In genomic region chr2:168583710-168584521, GRCh38 we compare ENCODE assay signal across 8 cellular contexts.
A peak's percentile ranks its signal among the peaks of the same experiment; 100 is the strongest.
DNase-seq lines count a peak whose midpoint lies in the region; ATAC-seq and TF ChIP-seq lines count a peak whose summit lies in the region.

No MANE protein-coding gene starts in this region.

- no peak overlapping the region for H3K4me3 Mint-ChIP-seq in dendritic cell treated with granulocyte-macrophage colony-stimulating factor and Interleukin-4, amounts not matched to agents 40 ng/mL and 50 ng/mL, for 4 days
- no peak overlapping the region for H3K4me3 Mint-ChIP-seq in CD14-positive monocyte

- no peak for TF ChIP-seq CTCF in CD14-positive monocyte (IDR thresholded peaks at IDR 0.05)

- peak overlapping the region; percentile 52 for H3K27ac Mint-ChIP-seq in dendritic cell treated with granulocyte-macrophage colony-stimulating factor and Interleukin-4, amounts not matched to agents 40 ng/mL and 50 ng/mL, for 4 days
- no peak overlapping the region for H3K27ac Mint-ChIP-seq in CD14-positive monocyte

- intact Hi-C loops in dendritic cell treated with granulocyte-macrophage colony-stimulating factor and Interleukin-4, amounts not matched to agents 40 ng/mL and 50 ng/mL, for 4 days (cut with micrococcal nuclease), result no loop called here
- intact Hi-C loops in CD14-positive monocyte (cut with micrococcal nuclease), result no loop called here

- no peak for ATAC-seq in GM19351 (IDR thresholded peaks at IDR 0.05; ENCODE audit: unreplicated experiment)
- no peak for ATAC-seq in HG03460 (IDR thresholded peaks at IDR 0.05; ENCODE audit: unreplicated experiment)

- peaks cover 75% of the 10 kb centered on the region for H3K4me1 Mint-ChIP-seq in dendritic cell treated with granulocyte-macrophage colony-stimulating factor and Interleukin-4, amounts not matched to agents 40 ng/mL and 50 ng/mL, for 4 days (ENCODE audit: low read depth)
- peaks cover 33% of the 10 kb centered on the region for H3K4me1 Mint-ChIP-seq in CD14-positive monocyte

- H3K36me3 Mint-ChIP-seq in dendritic cell treated with granulocyte-macrophage colony-stimulating factor and Interleukin-4, amounts not matched to agents 40 ng/mL and 50 ng/mL, for 4 days (ENCODE audit: low read depth), result peaks cover 18% of the 10 kb centered on the region
- H3K36me3 Mint-ChIP-seq in CD14-positive monocyte, result peaks cover 19 to 26% of the 10 kb centered on the region in 2 donors

- no peaks in the 10 kb centered on the region for H3K9me3 Mint-ChIP-seq in dendritic cell treated with granulocyte-macrophage colony-stimulating factor and Interleukin-4, amounts not matched to agents 40 ng/mL and 50 ng/mL, for 4 days
- peaks cover 0 to 8% (median 0%) of the 10 kb centered on the region in 7 donors for H3K9me3 Mint-ChIP-seq in CD14-positive monocyte

- DNase-seq in GM04504 (ENCODE audit: low read depth) (peak; percentile 32), NCI-H226 (peak; percentile 2), renal cortical epithelial cell (ENCODE audit: low read depth) (peak; percentile 69), cortex of kidney (lab: John Stamatoyannopoulos, UW) (no peak), CD14-positive monocyte (ENCODE audit: low spot score) (no peak)

- H3K27me3 Mint-ChIP-seq in dendritic cell treated with granulocyte-macrophage colony-stimulating factor and Interleukin-4, amounts not matched to agents 40 ng/mL and 50 ng/mL, for 4 days, result no peaks in the 10 kb centered on the region
- peaks cover 0 to 1% (median 0%) of the 10 kb centered on the region in 3 donors for H3K27me3 Mint-ChIP-seq in CD14-positive monocyte (ENCODE audit: low read depth in 3 of 3)

Comparison
In these comparisons a context has a peak if more than half of its experiments do, and no peak if none do; other contexts are left out.
1. DNase-seq: peak in GM04504 (single experiment), NCI-H226 (single experiment) and renal cortical epithelial cell (single experiment); none in cortex of kidney (single experiment) and CD14-positive monocyte (single experiment).